ENCODE assay signal across 8 cellular contexts in genomic region chr17:38427160-38427949, GRCh38. TPM values are rescaled to one million over a fixed set of nuclear protein-coding genes. Genes with fewer than 3 reads are reported as not detected.
DNase-seq lines count a peak whose midpoint lies in the region; TF ChIP-seq lines count a peak whose summit lies in the region.

No MANE protein-coding gene starts in this region.

- no peak for TF ChIP-seq EP300 in esophagus muscularis mucosa (IDR thresholded peaks at IDR 0.05)

- no peaks in the 10 kb centered on the region for H3K9me2 ChIP-seq in DOHH2 (replicated peaks; ENCODE audit: control insufficient read depth, low read length)

- WGBS in esophagus muscularis mucosa, result 55% methylated on average over 7 of the region's 7 CpGs
- 55% methylated on average over 7 of the region's 7 CpGs for WGBS in prostate gland

- H3K27me3 ChIP-seq in DOHH2 (ENCODE audit: control insufficient read depth, low read length) (peaks cover 54% of the 10 kb centered on the region), SJSA1 (replicated peaks) (no peaks in the 10 kb centered on the region), esophagus muscularis mucosa (no peaks in the 10 kb centered on the region), prostate gland (replicated peaks; ENCODE audit: insufficient read depth) (no peaks in the 10 kb centered on the region)

- intact Hi-C loops in esophagus muscularis mucosa (cut with DNase I), result loop anchor here (5.0 kb wide), 2 partner anchors 40 to 55 kb away; no protein-coding TSS in a partner anchor
- intact Hi-C loops in prostate gland (cut with DNase I), result no loop called here

- no peaks in the 10 kb centered on the region for H3F3A ChIP-seq in DOHH2 (ENCODE audit: control insufficient read depth, insufficient read depth)

- TF ChIP-seq CTCF in DOHH2 (IDR thresholded peaks at IDR 0.05; ENCODE audit: low read depth, low read length, poor library complexity, severe bottlenecking) (no peak), esophagus muscularis mucosa (IDR thresholded peaks at IDR 0.05) (no peak), prostate gland (IDR thresholded peaks at IDR 0.05) (no peak)

- DNase-seq in SJSA1 (ENCODE audit: low read depth in 1 of 2, low spot score in 2 of 2) (no peak), esophagus muscularis mucosa (ENCODE audit: extremely low spot score) (no peak), prostate gland (ENCODE audit: low spot score) (no peak), NCI-H1417 (lab: John Stamatoyannopoulos, UW) (no peak), COLO668 (lab: John Stamatoyannopoulos, UW; ENCODE audit: unreplicated experiment) (no peak), OCI-M2 (lab: John Stamatoyannopoulos, UW; ENCODE audit: unreplicated experiment) (no peak), NCI-H1694 treated with DMSO at 0.1 percent for 48 hours (lab: John Stamatoyannopoulos, UW) (no peak)

- no peaks in the 10 kb centered on the region for H4K20me1 ChIP-seq in DOHH2 (ENCODE audit: control insufficient read depth, insufficient read depth, low read depth, low read length)

- H3K9me3 ChIP-seq in DOHH2 (ENCODE audit: control insufficient read depth, insufficient read depth, low read length), result no peaks in the 10 kb centered on the region
- no peaks in the 10 kb centered on the region for H3K9me3 ChIP-seq in SJSA1 (replicated peaks)
- no peaks in the 10 kb centered on the region for H3K9me3 ChIP-seq in esophagus muscularis mucosa
- H3K9me3 ChIP-seq in prostate gland, result no peaks in the 10 kb centered on the region

- H3K4me1 ChIP-seq in DOHH2 (ENCODE audit: control insufficient read depth, low read length) (peaks cover 20% of the 10 kb centered on the region), SJSA1 (replicated peaks) (peaks cover 39% of the 10 kb centered on the region), esophagus muscularis mucosa (peaks cover 73 to 98% (median 85%) of the 10 kb centered on the region in 4 donors), prostate gland (replicated peaks) (peaks cover 4% of the 10 kb centered on the region)

- no peaks in the 10 kb centered on the region for H3K79me2 ChIP-seq in DOHH2 (ENCODE audit: control insufficient read depth, low read length)

- H3K36me3 ChIP-seq in DOHH2 (ENCODE audit: control insufficient read depth, low read length) (no peaks in the 10 kb centered on the region), SJSA1 (peaks cover 11% of the 10 kb centered on the region), esophagus muscularis mucosa (no peaks in the 10 kb centered on the region), prostate gland (no peaks in the 10 kb centered on the region)

- peak overlapping the region; percentile 65 for H3K4me3 ChIP-seq in DOHH2 (ENCODE audit: low read length)
- peak overlapping the region; percentile 95 for H3K4me3 ChIP-seq in SJSA1
- peak overlapping the region; percentile 78 to 98 (median 84) for H3K4me3 ChIP-seq in esophagus muscularis mucosa
- H3K4me3 ChIP-seq in prostate gland, result peak overlapping the region; percentile 76 to 78

- H3K27ac ChIP-seq in DOHH2 (ENCODE audit: low read depth, low read length) (no peak overlapping the region), SJSA1 (peak overlapping the region; percentile 54), esophagus muscularis mucosa (replicated peaks in 1 of 4) (peak overlapping the region; percentile 91 to 95 (median 93)), prostate gland (peak overlapping the region; percentile 79 to 86)

- TF ChIP-seq POLR2A in esophagus muscularis mucosa (IDR thresholded peaks at IDR 0.05; ENCODE audit: low read depth) (no peak), prostate gland (IDR thresholded peaks at IDR 0.05) (no peak)

- H3K4me2 ChIP-seq in DOHH2 (ENCODE audit: low read length), result peak overlapping the region; percentile 82

RNA-seq across cellular contexts. Expression of gene ARHGAP23, which starts 0.9 kb away (rescaled TPM):
- 24.9 and 56.4 TPM in 2 replicates for total RNA-seq in SJSA1 (2014; rRNA removed; shearing (Covaris generic))
- 100 to 1,000 TPM in 2 of 4 donors, 10 to 100 TPM in 2; 58.6 to 150 (median 104) TPM for total RNA-seq in esophagus muscularis mucosa
- 100 to 1,000 TPM in 1 of 2 donors, 10 to 100 TPM in 1; 27.3 to 204 TPM for total RNA-seq in prostate gland
